15 cellular contexts compared by ENCODE assay signal in the genomic region with DNA sequence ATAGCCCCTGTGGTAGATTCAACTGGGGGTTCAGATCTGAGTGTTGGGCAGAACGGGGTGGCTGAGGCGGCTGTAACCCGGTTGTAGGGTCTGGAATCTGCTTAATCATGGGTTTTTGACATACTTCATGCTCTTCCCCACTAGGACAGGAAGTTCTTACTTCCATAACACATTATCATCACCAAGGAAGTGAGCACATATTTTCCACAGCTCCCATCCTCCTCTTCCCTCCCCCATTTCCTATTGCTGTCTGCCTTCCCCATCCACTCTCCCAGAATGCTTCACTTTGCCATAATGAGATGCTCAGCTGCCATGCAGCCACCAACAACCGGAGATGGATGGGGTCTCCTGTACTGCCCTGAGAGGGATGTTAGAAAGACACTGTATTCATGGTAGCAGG. TPM values are rescaled to one million over a fixed set of nuclear protein-coding genes. Genes with fewer than 3 reads are reported as not detected.
DNase-seq lines count a peak whose midpoint lies in the region; ATAC-seq and TF ChIP-seq lines count a peak whose summit lies in the region.
"Had no signal": no experiment of that assay in that cellular context is flagged by ENCODE, and none has a peak within 500 bp of the region (broad histone marks: within the 10 kb centered on the region; RNA-seq: fewer than 3 reads in every experiment).

No MANE protein-coding gene starts in this region.

- H3K4me3 Mint-ChIP-seq in glutamatergic neuron (ENCODE audit: unreplicated experiment), result no peak overlapping the region
- H3K4me3 Mint-ChIP-seq: neural crest cell had no signal

- no peaks in the 10 kb centered on the region for H3K36me3 ChIP-seq in brain microvascular endothelial cell (replicated peaks)
- H3K36me3 ChIP-seq: lower lobe of right lung had no signal

- peaks cover 2% of the 10 kb centered on the region for H3K27me3 Mint-ChIP-seq in glutamatergic neuron (ENCODE audit: unreplicated experiment)

- H3K4me1 Mint-ChIP-seq in glutamatergic neuron (ENCODE audit: low read depth, unreplicated experiment), result peaks cover 5% of the 10 kb centered on the region

- no peak for ATAC-seq in HG02970 (IDR thresholded peaks at IDR 0.05; ENCODE audit: low FRiP score, unreplicated experiment)
- no peak for ATAC-seq in HG02610 (IDR thresholded peaks at IDR 0.05; ENCODE audit: unreplicated experiment)

- no peaks in the 10 kb centered on the region for H3K36me3 Mint-ChIP-seq in glutamatergic neuron (ENCODE audit: unreplicated experiment)

- no peaks in the 10 kb centered on the region for H3K27me3 ChIP-seq in brain microvascular endothelial cell (replicated peaks)
- H3K27me3 ChIP-seq: hepatocyte had no signal

- H3K9me3 Mint-ChIP-seq in glutamatergic neuron (ENCODE audit: unreplicated experiment), result no peaks in the 10 kb centered on the region
- H3K9me3 Mint-ChIP-seq: neural crest cell had no signal

- TF ChIP-seq CTCF in glutamatergic neuron (IDR thresholded peaks at IDR 0.05; ENCODE audit: partially characterized antibody, unreplicated experiment) (no peak), brain microvascular endothelial cell (IDR thresholded peaks at IDR 0.05; ENCODE audit: low read depth, low read length, missing control alignments) (no peak)

- H3K27ac Mint-ChIP-seq in glutamatergic neuron (ENCODE audit: unreplicated experiment), result no peak overlapping the region

- in situ Hi-C loops in brain microvascular endothelial cell (cut with HindIII; ENCODE audit: low pct_ligation_motif_present, low sequenced_read_pairs), result no loop called here

- no peak overlapping the region for H3K4me3 ChIP-seq in brain microvascular endothelial cell (ENCODE audit: low read depth, low read length)
- H3K4me3 ChIP-seq: hepatocyte, lower lobe of right lung had no signal

- peak; percentile 8 to 15 for DNase-seq in AML-193 (lab: John Stamatoyannopoulos, UW)
- peak; percentile 0 for DNase-seq in Daoy (ENCODE audit: low read depth)
- peak; percentile 48 for DNase-seq in RKO (ENCODE audit: low spot score)
- peak; percentile 50 for DNase-seq in kidney tubule cell (ENCODE audit: low spot score)
- DNase-seq in glutamatergic neuron, result no peak
- no peak for DNase-seq in brain microvascular endothelial cell
- DNase-seq: activated CD8-positive, alpha-beta memory T cell treated with anti-CD3 and anti-CD28 coated beads, Interleukin-2, amount 50 U/mL, for 48 hours; lower lobe of right lung; NCI-H2029 had no signal

- H3K27ac ChIP-seq in brain microvascular endothelial cell, result no peak overlapping the region
- H3K27ac ChIP-seq: epithelial cell of prostate, hepatocyte, KMS-11, lower lobe of right lung had no signal

RNA-seq across cellular contexts. Expression of a gene that starts 6.4 kb away (rescaled TPM):
- 11.5 and 43.5 TPM in 2 replicates for total RNA-seq in Daoy (2014; rRNA removed; shearing (Covaris generic))
- 86.9 TPM for total RNA-seq in glutamatergic neuron (ENCODE audit: unreplicated experiment)

Comparison
In these comparisons a context has a peak if more than half of its experiments do, and no peak if none do; other contexts are left out.
1. DNase-seq: peak in AML-193 (2 of 2), Daoy (single experiment), RKO (single experiment) and kidney tubule cell (single experiment); none in glutamatergic neuron (single experiment) and brain microvascular endothelial cell (single experiment).